Comparison of ENCODE assay signal across 8 cellular contexts in genomic region chr17:42456223-42457106, GRCh38. TPM values are rescaled to one million over a fixed set of nuclear protein-coding genes. Genes with fewer than 3 reads are reported as not detected.
DNase-seq lines count a peak whose midpoint lies in the region; ATAC-seq and TF ChIP-seq lines count a peak whose summit lies in the region.

No MANE protein-coding gene starts in this region.

- H4K20me1 ChIP-seq in PC-9 (ENCODE audit: insufficient read depth): 0 out of 2 replicates have a peak, but pooled peaks cover 8% of the 10 kb centered on the region

- CTCF ChIA-PET in PC-9 (lab: Charles Lee): interaction anchor here (0.7 kb wide), 1 partner anchor 189 kb away, joined by 3 read pairs; no protein-coding TSS in a partner anchor
- CTCF ChIA-PET in naive thymus-derived CD4-positive, alpha-beta T cell (lab: Charles Lee): interaction anchor here (0.5 to 1.1 kb wide), 3 partner anchors 16 to 155 kb away, joined by 3 read pairs; no protein-coding TSS in a partner anchor

- H3K27me3 ChIP-seq in PC-9 (ENCODE audit: insufficient read depth, low read depth) (no peaks in the 10 kb centered on the region), colonic mucosa (no peaks in the 10 kb centered on the region)
- H3K27me3 ChIP-seq in naive thymus-derived CD4-positive, alpha-beta T cell (ENCODE audit: control insufficient read depth in 2 of 2, insufficient read depth in 2 of 2, low read length in 2 of 2): no peaks in the 10 kb centered on the region

- H3K9me3 ChIP-seq in PC-9 (ENCODE audit: insufficient read depth, low read depth): no peaks in the 10 kb centered on the region
- H3K9me3 ChIP-seq in colonic mucosa: no peaks in the 10 kb centered on the region
- no peaks in the 10 kb centered on the region for H3K9me3 ChIP-seq in naive thymus-derived CD4-positive, alpha-beta T cell (ENCODE audit: control insufficient read depth in 2 of 3, low read length in 3 of 3)

- BruUV-seq in PC-9 (replicated peaks; lab: Mats Ljungman, UMichigan): no TSS peak

- peak; percentile 56 for ATAC-seq in naive thymus-derived CD4-positive, alpha-beta T cell

- peak overlapping the region; percentile 60 to 91 (median 74) for H3K4me3 Mint-ChIP-seq in naive thymus-derived CD4-positive, alpha-beta T cell

- peak overlapping the region; percentile 24; the same call in 1 of the 2 replicates for H3K4me3 ChIP-seq in PC-9
- no peak overlapping the region for H3K4me3 ChIP-seq in colonic mucosa
- peak overlapping the region; percentile 29 for H3K4me3 ChIP-seq in naive thymus-derived CD4-positive, alpha-beta T cell (ENCODE audit: low read length)

- peak; percentile 8 for DNase-seq in stimulated activated CD4-positive, alpha-beta T cell treated with anti-CD3 and anti-CD28 coated beads, Interleukin-4, amount 100 ng/mL, for 24 hours
- no peak for DNase-seq in stimulated activated CD4-positive, alpha-beta T cell treated with anti-CD3 and anti-CD28 coated beads, Interleukin-2, amount 100 ng/mL, for 24 hours
- DNase-seq in PC-9 (peak in 1 of 2 experiments; percentile 79), colonic mucosa (no peak), NCI-H1436 treated with DMSO at 0.1 percent for 48 hours (lab: John Stamatoyannopoulos, UW) (no peak), NCI-H128 (lab: John Stamatoyannopoulos, UW; ENCODE audit: unreplicated experiment) (no peak)
- peak in 7 of 9 donors; percentile 62 to 80 (median 77) for DNase-seq in naive thymus-derived CD4-positive, alpha-beta T cell
- DNase-seq in activated CD4-positive, CD25-positive, alpha-beta regulatory T cell treated with anti-CD3 and anti-CD28 coated beads, Interleukin-2, amount 50 U/mL, for 72 hours: no peak

- no peak overlapping the region for H2AFZ ChIP-seq in PC-9

- H3K36me3 ChIP-seq in PC-9 (ENCODE audit: low read depth): peaks cover 4% of the 10 kb centered on the region; the same call in 1 of the 2 replicates
- H3K36me3 ChIP-seq in colonic mucosa: peaks cover 8% of the 10 kb centered on the region
- H3K36me3 ChIP-seq in naive thymus-derived CD4-positive, alpha-beta T cell (ENCODE audit: control insufficient read depth in 2 of 3, insufficient read depth in 3 of 3, low read length in 3 of 3): no peaks in the 10 kb centered on the region

- H3K9ac ChIP-seq in colonic mucosa (ENCODE audit: low read depth in 2 of 2, low read length in 2 of 2): no peak overlapping the region

- TF ChIP-seq CTCF in PC-9 (conservative IDR thresholded peaks at IDR 0.05): no peak
- TF ChIP-seq CTCF in colonic mucosa (IDR thresholded peaks at IDR 0.05): no peak

- peaks cover 34 to 49% (median 40%) of the 10 kb centered on the region in 7 donors for H3K4me1 Mint-ChIP-seq in naive thymus-derived CD4-positive, alpha-beta T cell

- H3K4me1 ChIP-seq in PC-9 (replicated peaks; ENCODE audit: insufficient read depth): peaks cover 41% of the 10 kb centered on the region
- no peaks in the 10 kb centered on the region for H3K4me1 ChIP-seq in colonic mucosa
- peaks cover 36 to 39% of the 10 kb centered on the region in 2 donors for H3K4me1 ChIP-seq in naive thymus-derived CD4-positive, alpha-beta T cell (ENCODE audit: control insufficient read depth in 2 of 2, insufficient read depth in 2 of 2, low read length in 2 of 2)

- no peaks in the 10 kb centered on the region for H3K9me2 ChIP-seq in PC-9 (ENCODE audit: insufficient read depth)

- H3K79me2 ChIP-seq in PC-9 (ENCODE audit: low read depth): peaks cover 26% of the 10 kb centered on the region

- H3K4me2 ChIP-seq in PC-9: peak overlapping the region; percentile 86

- H3F3A ChIP-seq in PC-9 (ENCODE audit: insufficient read depth, low read depth): peaks cover 48% of the 10 kb centered on the region

- intact Hi-C loops in PC-9 (cut with micrococcal nuclease; ENCODE audit: unreplicated experiment) (loop anchor here (5.0 kb wide), 1 partner anchor 61 kb away; no protein-coding TSS in a partner anchor), colonic mucosa (cut with DNase I) (no loop called here)
- intact Hi-C loops in naive thymus-derived CD4-positive, alpha-beta T cell (cut with micrococcal nuclease): loop anchor here (1.0 to 5.0 kb wide), 4 partner anchors 28 to 274 kb away; partner anchors contain the start of genes CAVIN1 (in 1 of the 2), KCNH4 (in 1 of the 2) and STAT3 (in 1 of the 2)

- peaks cover 0 to 40% (median 0%) of the 10 kb centered on the region in 5 donors for H3K27me3 Mint-ChIP-seq in naive thymus-derived CD4-positive, alpha-beta T cell

- H3K27ac Mint-ChIP-seq in naive thymus-derived CD4-positive, alpha-beta T cell: peak overlapping the region; percentile 2 to 95 (median 84)

- POLR2A ChIA-PET in PC-9 (lab: Charles Lee; ENCODE audit: unreplicated experiment): no interaction called here
- POLR2A ChIA-PET in naive thymus-derived CD4-positive, alpha-beta T cell (lab: Charles Lee): interaction anchor here (0.6 to 1.6 kb wide), 8 partner anchors 9 to 153 kb away, joined by 3 read pairs; partner anchors contain the start of genes RETREG3, STAT3 and TUBG1

- H3K27ac ChIP-seq in PC-9: peak overlapping the region; percentile 78
- peak overlapping the region; percentile 87 for H3K27ac ChIP-seq in colonic mucosa
- peak overlapping the region; percentile 8 for H3K27ac ChIP-seq in naive thymus-derived CD4-positive, alpha-beta T cell (ENCODE audit: low read depth, low read length)

- H3K36me3 Mint-ChIP-seq in naive thymus-derived CD4-positive, alpha-beta T cell: peaks cover 0 to 6% (median 4%) of the 10 kb centered on the region in 5 donors

- H3K9me3 Mint-ChIP-seq in naive thymus-derived CD4-positive, alpha-beta T cell: peaks cover 0 to 2% (median 0%) of the 10 kb centered on the region in 11 donors

RNA-seq across cellular contexts. Expression of gene ATP6V0A1, which starts 2.2 kb away (rescaled TPM):
- 39.4 and 55.1 TPM in 2 replicates for total RNA-seq in PC-9 (2021)
- total RNA-seq in colonic mucosa: 10 to 100 TPM; 77.6 to 93.0 TPM
- total RNA-seq in naive thymus-derived CD4-positive, alpha-beta T cell: 10 to 100 TPM; 16.1 to 74.8 (median 17.9) TPM
- 10 to 100 TPM; 10.7 to 16.8 TPM for polyA plus RNA-seq in naive thymus-derived CD4-positive, alpha-beta T cell

RNA-seq across cellular contexts. Expression of gene CAVIN1, which starts 33.4 kb away (rescaled TPM):
- total RNA-seq in PC-9 (2021): 154 and 170 TPM in 2 replicates
- total RNA-seq in colonic mucosa: 10 to 100 TPM; 25.2 to 74.6 TPM
- total RNA-seq in naive thymus-derived CD4-positive, alpha-beta T cell: 1 to 10 TPM in 2 of 5 experiments, under 1 TPM in 1, not detected in 2; 0.32 to 3.8 (median 1.1) TPM
- under 1 TPM; 0.25 to 0.81 TPM for polyA plus RNA-seq in naive thymus-derived CD4-positive, alpha-beta T cell

Comparison
In these comparisons a context has a peak if more than half of its experiments do, and no peak if none do; other contexts are left out.
1. DNase-seq: peak in stimulated activated CD4-positive, alpha-beta T cell treated with anti-CD3 and anti-CD28 coated beads, Interleukin-4, amount 100 ng/mL, for 24 hours (single experiment) and naive thymus-derived CD4-positive, alpha-beta T cell (7 of 9); none in stimulated activated CD4-positive, alpha-beta T cell treated with anti-CD3 and anti-CD28 coated beads, Interleukin-2, amount 100 ng/mL, for 24 hours (0 of 2), colonic mucosa (single experiment), activated CD4-positive, CD25-positive, alpha-beta regulatory T cell treated with anti-CD3 and anti-CD28 coated beads, Interleukin-2, amount 50 U/mL, for 72 hours (single experiment), NCI-H1436 treated with DMSO at 0.1 percent for 48 hours (single experiment) and NCI-H128 (single experiment).
2. H3K27ac ChIP-seq: peak in every context shown above with its lines; median percentile 87 in colonic mucosa; 78 in PC-9; 8 in naive thymus-derived CD4-positive, alpha-beta T cell.
3. RNA of gene CAVIN1, which starts 33.4 kb away (total RNA-seq): 154 to 170 TPM in PC-9 and 25.2 to 74.6 TPM in colonic mucosa; 0.32 to 3.8 TPM in naive thymus-derived CD4-positive, alpha-beta T cell; every median in the first group is over 4 times any median in the second.